1 cellular context compared by ENCODE assay signal in genomic region chr15:70835415-70835814, GRCh38.
TF ChIP-seq lines count a peak whose summit lies in the region.

No MANE protein-coding gene starts in this region.

TF ChIP-seq in GM23338, 12 proteins besides CTCF, POLR2A, EP300 and RAD21 (continued from another document):
- no peak for TF ChIP-seq ZNF331 (CRISPR knock-in tag; IDR thresholded peaks at IDR 0.05; ENCODE audit: low read depth)
- TF ChIP-seq STAT1 (IDR thresholded peaks at IDR 0.05; ENCODE audit: unreplicated experiment), result no peak
- TF ChIP-seq POLR2AphosphoS5 (IDR thresholded peaks at IDR 0.05; ENCODE audit: low read depth), result no peak
- TF ChIP-seq, protein P1, sequence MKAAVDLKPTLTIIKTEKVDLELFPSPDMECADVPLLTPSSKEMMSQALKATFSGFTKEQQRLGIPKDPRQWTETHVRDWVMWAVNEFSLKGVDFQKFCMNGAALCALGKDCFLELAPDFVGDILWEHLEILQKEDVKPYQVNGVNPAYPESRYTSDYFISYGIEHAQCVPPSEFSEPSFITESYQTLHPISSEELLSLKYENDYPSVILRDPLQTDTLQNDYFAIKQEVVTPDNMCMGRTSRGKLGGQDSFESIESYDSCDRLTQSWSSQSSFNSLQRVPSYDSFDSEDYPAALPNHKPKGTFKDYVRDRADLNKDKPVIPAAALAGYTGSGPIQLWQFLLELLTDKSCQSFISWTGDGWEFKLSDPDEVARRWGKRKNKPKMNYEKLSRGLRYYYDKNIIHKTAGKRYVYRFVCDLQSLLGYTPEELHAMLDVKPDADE (IDR thresholded peaks at IDR 0.05), result no peak
